In the genomic region with DNA sequence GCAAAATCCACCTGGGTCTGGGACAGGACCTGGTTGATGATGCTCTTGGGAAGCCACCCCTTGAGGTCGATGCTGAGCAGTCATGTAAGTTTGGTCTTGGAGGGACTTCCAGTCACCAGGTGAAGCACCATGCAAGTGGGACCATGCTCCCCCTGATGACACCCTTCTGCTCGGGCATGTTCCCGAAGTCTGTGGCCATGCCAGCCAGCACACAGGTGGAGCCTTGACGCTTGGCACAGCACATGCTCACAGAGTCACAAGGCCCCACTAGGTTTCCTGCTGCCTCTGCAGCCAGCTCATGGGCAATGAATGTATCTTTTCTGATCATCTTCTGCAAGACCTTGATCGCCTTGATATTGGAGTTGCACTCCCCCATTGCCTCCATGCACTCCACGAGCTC, we compare ENCODE assay signal across 18 cellular contexts.
A peak's percentile ranks its signal among the peaks of the same experiment; 100 is the strongest.
DNase-seq lines count a peak whose midpoint lies in the region; ATAC-seq and TF ChIP-seq lines count a peak whose summit lies in the region.
"Had no signal": no experiment of that assay in that cellular context is flagged by ENCODE, and none has a peak within 500 bp of the region (broad histone marks: within the 10 kb centered on the region; RNA-seq: fewer than 3 reads in every experiment).

No MANE protein-coding gene starts in this region.

- TF ChIP-seq POLR2A in upper lobe of left lung (IDR thresholded peaks at IDR 0.05): no peak

- TF ChIP-seq CTCF in upper lobe of left lung (IDR thresholded peaks at IDR 0.05): no peak
- TF ChIP-seq CTCF in glutamatergic neuron (IDR thresholded peaks at IDR 0.05; ENCODE audit: partially characterized antibody, unreplicated experiment): no peak
- no peak for TF ChIP-seq CTCF in progenitor cell of endocrine pancreas (IDR thresholded peaks at IDR 0.05; ENCODE audit: unreplicated experiment)

- no peak overlapping the region for H3K4me3 ChIP-seq in upper lobe of left lung
- H3K4me3 ChIP-seq: A549; BLaER1 treated with 17β-estradiol and CSF1 and Interleukin-3, amounts not matched to agents 10 nM and 100 nM had no signal

- 86 to 89% methylated on average over 6 of the region's 6 CpGs for WGBS in upper lobe of left lung, 2 donors

- ATAC-seq in upper lobe of left lung (ENCODE audit: low FRiP score in 2 of 2): peak; percentile 17 to 56
- ATAC-seq: A549; CD8-positive, alpha-beta T cell had no signal

- TF ChIP-seq EP300 in upper lobe of left lung (IDR thresholded peaks at IDR 0.05): no peak

- H3K27me3 ChIP-seq in upper lobe of left lung: no peaks in the 10 kb centered on the region
- H3K27me3 ChIP-seq: BLaER1 treated with 17β-estradiol and CSF1 and Interleukin-3, amounts not matched to agents 10 nM and 100 nM had no signal

- intact Hi-C loops in posterior vena cava (cut with DNase I): no loop called here

- H3K36me3 Mint-ChIP-seq in glutamatergic neuron (ENCODE audit: unreplicated experiment) (peaks cover 10% of the 10 kb centered on the region), progenitor cell of endocrine pancreas (ENCODE audit: insufficient read depth) (peaks cover 3% of the 10 kb centered on the region)
- H3K36me3 Mint-ChIP-seq: CD8-positive, alpha-beta T cell had no signal

- H3K36me3 ChIP-seq in upper lobe of left lung: no peaks in the 10 kb centered on the region
- H3K36me3 ChIP-seq: BLaER1 treated with 17β-estradiol and CSF1 and Interleukin-3, amounts not matched to agents 10 nM and 100 nM had no signal

- H3K4me1 Mint-ChIP-seq in glutamatergic neuron (ENCODE audit: low read depth, unreplicated experiment) (no peaks in the 10 kb centered on the region), progenitor cell of endocrine pancreas (ENCODE audit: low read depth) (no peaks in the 10 kb centered on the region)
- H3K4me1 Mint-ChIP-seq: B cell had no signal

- H3K27me3 Mint-ChIP-seq in glutamatergic neuron (ENCODE audit: unreplicated experiment): no peaks in the 10 kb centered on the region
- H3K27me3 Mint-ChIP-seq in progenitor cell of endocrine pancreas: no peaks in the 10 kb centered on the region
- H3K27me3 Mint-ChIP-seq: B cell; CD4-positive, alpha-beta T cell had no signal

- H3K27ac ChIP-seq in upper lobe of left lung: no peak overlapping the region
- H3K27ac ChIP-seq: 22Rv1; A549; BLaER1 treated with 17β-estradiol and CSF1 and Interleukin-3, amounts not matched to agents 10 nM and 100 nM; C4-2B had no signal

- H3K4me3 Mint-ChIP-seq in glutamatergic neuron (ENCODE audit: unreplicated experiment): no peak overlapping the region
- no peak overlapping the region for H3K4me3 Mint-ChIP-seq in progenitor cell of endocrine pancreas (ENCODE audit: low read depth)
- H3K4me3 Mint-ChIP-seq: B cell; CD4-positive, alpha-beta T cell; CD8-positive, alpha-beta T cell had no signal

- H3K9me3 Mint-ChIP-seq in glutamatergic neuron (ENCODE audit: unreplicated experiment) (peaks cover 6% of the 10 kb centered on the region), progenitor cell of endocrine pancreas (ENCODE audit: low read depth) (peaks cover 19% of the 10 kb centered on the region)

- peak; percentile 7 for DNase-seq in UCSD-AML1 (lab: John Stamatoyannopoulos, UW; ENCODE audit: unreplicated experiment)
- peak; percentile 71 for DNase-seq in posterior vena cava (ENCODE audit: low spot score)
- DNase-seq in upper lobe of left lung: peak in 1 of 2 donors; percentile 13
- DNase-seq in glutamatergic neuron: no peak
- no peak for DNase-seq in NCI-H1694 (lab: John Stamatoyannopoulos, UW)
- no peak for DNase-seq in progenitor cell of endocrine pancreas (ENCODE audit: low spot score, unreplicated experiment)
- DNase-seq: AML-193; Caco-2; Calu3; CD4-positive, alpha-beta T cell; CD8-positive, alpha-beta T cell; DMS79 treated with DMSO at 0.1 percent for 48 hours; GF-D8 had no signal

- H3K27ac Mint-ChIP-seq in glutamatergic neuron (ENCODE audit: unreplicated experiment) (no peak overlapping the region), progenitor cell of endocrine pancreas (no peak overlapping the region)
- H3K27ac Mint-ChIP-seq: B cell; CD4-positive, alpha-beta T cell; CD8-positive, alpha-beta T cell had no signal

- H3K4me1 ChIP-seq in upper lobe of left lung: no peaks in the 10 kb centered on the region
- H3K4me1 ChIP-seq: A549, Caco-2 had no signal

- peaks cover 0 to 9% (median 4%) of the 10 kb centered on the region in 4 donors for H3K9me3 ChIP-seq in upper lobe of left lung
- H3K9me3 ChIP-seq: A549 had no signal

Comparison
In these comparisons a context has a peak if more than half of its experiments do, and no peak if none do; other contexts are left out.
1. DNase-seq: peak in UCSD-AML1 (single experiment) and posterior vena cava (single experiment); none in glutamatergic neuron (single experiment), NCI-H1694 (single experiment) and progenitor cell of endocrine pancreas (single experiment).